Comparison of ENCODE assay signal across 8 cellular contexts in genomic region chr12:6825398-6826124, GRCh38. TPM values are rescaled to one million over a fixed set of nuclear protein-coding genes. Genes with fewer than 3 reads are reported as not detected.
DNase-seq lines count a peak whose midpoint lies in the region; ATAC-seq and TF ChIP-seq lines count a peak whose summit lies in the region.

No MANE protein-coding gene starts in this region.

- H3K79me2 ChIP-seq in DND-41 (ENCODE audit: insufficient read depth, low read length) = no peaks in the 10 kb centered on the region
- peaks cover 24% of the 10 kb centered on the region for H3K79me2 ChIP-seq in fibroblast of lung (ENCODE audit: control insufficient read depth, insufficient read depth, low read length)

- no peak overlapping the region for H2BK20ac ChIP-seq in IMR-90 (ENCODE audit: low read depth, low read length)

- no peaks in the 10 kb centered on the region for H3K36me3 Mint-ChIP-seq in natural killer cell
- H3K36me3 Mint-ChIP-seq in stimulated activated effector memory CD8-positive, alpha-beta T cell treated with anti-CD3 and anti-CD28 coated beads, Interleukin-12 subunit alpha, Interleukin-12 subunit beta, amount 100 ng/mL, for 72 hours = peaks cover 9% of the 10 kb centered on the region

- POLR2A ChIA-PET in IMR-90 (lab: Charles Lee; ENCODE audit: unreplicated experiment) = no interaction called here

- peaks cover 55 to 73% of the 10 kb centered on the region in 2 donors for H3K27me3 Mint-ChIP-seq in natural killer cell (ENCODE audit: low read depth in 2 of 2)

- no peaks in the 10 kb centered on the region for H3K9me3 ChIP-seq in DND-41 (ENCODE audit: insufficient read depth, low read length, severe bottlenecking)
- no peaks in the 10 kb centered on the region for H3K9me3 ChIP-seq in IMR-90 (ENCODE audit: control insufficient read depth, insufficient read depth, low read length)
- H3K9me3 ChIP-seq in fibroblast of lung (ENCODE audit: control insufficient read depth, insufficient read depth, low read depth, low read length) = no peaks in the 10 kb centered on the region

- H3K4me2 ChIP-seq in DND-41 (ENCODE audit: insufficient read depth, low read length) = no peak overlapping the region
- H3K4me2 ChIP-seq in IMR-90 (ENCODE audit: low read depth, low read length) = peak overlapping the region; percentile 73
- H3K4me2 ChIP-seq in fibroblast of lung (ENCODE audit: extremely low read depth, insufficient read depth, low read length) = peak overlapping the region; percentile 39

- H3K23ac ChIP-seq in IMR-90 (ENCODE audit: low read depth, low read length) = peak overlapping the region; percentile 19

- WGBS in IMR-90 (ENCODE audit: extremely low coverage in 2 of 2, insufficient read length in 1 of 2), 2 experiments = 18% methylated on average over 2 of the region's 19 CpGs; no CpG with 5 or more reads in 1 of the 2 experiments

- no peak overlapping the region for H3K18ac ChIP-seq in IMR-90 (ENCODE audit: low read depth, low read length)

- no peaks in the 10 kb centered on the region for H3K9me3 Mint-ChIP-seq in natural killer cell
- no peaks in the 10 kb centered on the region for H3K9me3 Mint-ChIP-seq in stimulated activated effector memory CD8-positive, alpha-beta T cell treated with anti-CD3 and anti-CD28 coated beads, Interleukin-12 subunit alpha, Interleukin-12 subunit beta, amount 100 ng/mL, for 72 hours

- peak overlapping the region; percentile 68 for H3K4ac ChIP-seq in IMR-90 (ENCODE audit: low read depth, low read length)

- peaks cover 20 to 39% of the 10 kb centered on the region in 2 donors for H3K4me1 Mint-ChIP-seq in natural killer cell
- peaks cover 60% of the 10 kb centered on the region for H3K4me1 Mint-ChIP-seq in stimulated activated effector memory CD8-positive, alpha-beta T cell treated with anti-CD3 and anti-CD28 coated beads, Interleukin-12 subunit alpha, Interleukin-12 subunit beta, amount 100 ng/mL, for 72 hours

- no peak overlapping the region for H2BK15ac ChIP-seq in IMR-90 (ENCODE audit: low read depth, low read length)

- peaks cover 11 to 52% of the 10 kb centered on the region in 2 experiments; a peak in 3 of 4 replicates for H3K79me1 ChIP-seq in IMR-90 (ENCODE audit: low read depth in 1 of 2, low read length in 2 of 2)

- in situ Hi-C loops in IMR-90 (cut with MboI; ENCODE audit: low sequenced_read_pairs) = loop anchor here (5.0 to 10.0 kb wide), 2 partner anchors 73 to 211 kb away; partner anchors contain the start of gene MLF2

- 0 out of 2 replicates have a peak overlapping the region, but pooled peaks have one; percentile 4 for H2BK120ac ChIP-seq in IMR-90 (ENCODE audit: low read depth, low read length)

- no peaks in the 10 kb centered on the region for H3K36me3 ChIP-seq in DND-41 (ENCODE audit: insufficient read depth, low read length)
- peaks cover 3% of the 10 kb centered on the region for H3K36me3 ChIP-seq in IMR-90 (ENCODE audit: control insufficient read depth, insufficient read depth, low read length)
- peaks cover 10% of the 10 kb centered on the region for H3K36me3 ChIP-seq in fibroblast of lung (ENCODE audit: control insufficient read depth, insufficient read depth, low read length)

- intact Hi-C loops in IMR-90 (cut with micrococcal nuclease) = loop anchor here (1.0 to 5.0 kb wide), 6 partner anchors 47 to 209 kb away; partner anchors contain the start of genes MLF2 and ZNF384
- intact Hi-C loops in natural killer cell (cut with micrococcal nuclease) = loop anchor here (5.0 kb wide), 1 partner anchor 73 kb away; the partner anchor contains the start of gene MLF2

- H4K8ac ChIP-seq in IMR-90 (ENCODE audit: low read depth in 2 of 2, low read length in 2 of 2) = peak overlapping the region in 1 of 2 experiments; percentile 78; a peak in 1 of 4 replicates

- peaks cover 31% of the 10 kb centered on the region for H3K4me1 ChIP-seq in DND-41 (ENCODE audit: insufficient read depth, low read length)
- peaks cover 25% of the 10 kb centered on the region for H3K4me1 ChIP-seq in IMR-90 (ENCODE audit: control insufficient read depth, insufficient read depth, low read length)
- peaks cover 26% of the 10 kb centered on the region for H3K4me1 ChIP-seq in fibroblast of lung (ENCODE audit: control insufficient read depth, extremely low read depth, insufficient read depth, low read length)

- peak overlapping the region; percentile 38; the same call in 1 of the 2 replicates for H4K91ac ChIP-seq in IMR-90 (ENCODE audit: insufficient read depth, low read depth, low read length)

- peak; percentile 70 for ATAC-seq in DND-41 (ENCODE audit: insufficient read depth, low read depth)
- peak; percentile 47 for ATAC-seq in IMR-90 (ENCODE audit: low read depth)
- peak; percentile 57 to 72 (median 67) for ATAC-seq in natural killer cell
- peak; percentile 76 for ATAC-seq in stimulated activated effector memory CD8-positive, alpha-beta T cell treated with anti-CD3 and anti-CD28 coated beads, Interleukin-12 subunit alpha, Interleukin-12 subunit beta, amount 100 ng/mL, for 72 hours
- ATAC-seq in GM19452 (IDR thresholded peaks at IDR 0.05; ENCODE audit: unreplicated experiment) = no peak

- peak overlapping the region; percentile 31 for H3K4me3 Mint-ChIP-seq in natural killer cell
- H3K4me3 Mint-ChIP-seq in stimulated activated effector memory CD8-positive, alpha-beta T cell treated with anti-CD3 and anti-CD28 coated beads, Interleukin-12 subunit alpha, Interleukin-12 subunit beta, amount 100 ng/mL, for 72 hours = peak overlapping the region; percentile 19

- H3K9me1 ChIP-seq in IMR-90 (ENCODE audit: insufficient read depth, low read length) = peaks cover 6% of the 10 kb centered on the region

- TF ChIP-seq POLR2A in IMR-90 (IDR thresholded peaks at IDR 0.05; ENCODE audit: low read depth, low read length) = no peak

- H3K9ac ChIP-seq in DND-41 (ENCODE audit: low read depth, low read length) = no peak overlapping the region
- no peak overlapping the region for H3K9ac ChIP-seq in IMR-90 (ENCODE audit: low read depth, low read length)
- no peak overlapping the region for H3K9ac ChIP-seq in fibroblast of lung (ENCODE audit: insufficient read depth, low read length)

- H3K27me3 ChIP-seq in DND-41 (ENCODE audit: insufficient read depth, low read length, poor library complexity) = peaks cover 87% of the 10 kb centered on the region
- H3K27me3 ChIP-seq in IMR-90 (ENCODE audit: control insufficient read depth, insufficient read depth, low read length) = peaks cover 2% of the 10 kb centered on the region; the same call in 1 of the 2 replicates
- H3K27me3 ChIP-seq in fibroblast of lung (ENCODE audit: control insufficient read depth, insufficient read depth, low read length) = peaks cover 2% of the 10 kb centered on the region

- H2AK5ac ChIP-seq in IMR-90 (ENCODE audit: low read depth, low read length) = peak overlapping the region; percentile 69

- dilution Hi-C loops in IMR-90 (cut with HindIII; ENCODE audit: low sequenced_read_pairs, unreplicated experiment) = no loop called here

- CTCF ChIA-PET in IMR-90 (lab: Yijun Ruan, JAX) = interaction anchor here (1.0 kb wide), 1 partner anchor 59 kb away, joined by 4 read pairs; the partner anchor contains the start of gene PTMS

- H3K27ac Mint-ChIP-seq in natural killer cell = no peak overlapping the region
- no peak overlapping the region for H3K27ac Mint-ChIP-seq in stimulated activated effector memory CD8-positive, alpha-beta T cell treated with anti-CD3 and anti-CD28 coated beads, Interleukin-12 subunit alpha, Interleukin-12 subunit beta, amount 100 ng/mL, for 72 hours

- peak overlapping the region; percentile 94 for H2AK9ac ChIP-seq in IMR-90 (replicated peaks; ENCODE audit: low read depth, low read length, poor library complexity)

- peak overlapping the region; percentile 67 for H3K14ac ChIP-seq in IMR-90 (replicated peaks; ENCODE audit: low read depth, low read length)

- H3K4me3 ChIP-seq in DND-41 (ENCODE audit: low read depth in 1 of 2, low read length in 2 of 2) (no peak overlapping the region), IMR-90 (ENCODE audit: insufficient read depth, low read depth, low read length) (peak overlapping the region; percentile 18; the same call in 1 of the 2 replicates), fibroblast of lung (replicated peaks in 1 of 4; ENCODE audit: control extremely low read depth in 1 of 4, insufficient read depth in 1 of 4, low read depth in 3 of 4, low read length in 4 of 4) (peak overlapping the region in 2 of 4 experiments; percentile 38 to 48)

- TF ChIP-seq CTCF in DND-41 (IDR thresholded peaks at IDR 0.05; ENCODE audit: borderline replicate concordance, extremely low read depth, low read length, poor library complexity, severe bottlenecking) (peak; percentile 92), IMR-90 (conservative IDR thresholded peaks at IDR 0.05; ENCODE audit: low read depth, low read length) (peak; percentile 97), fibroblast of lung (conservative IDR thresholded peaks at IDR 0.05 in 1 of 2, IDR thresholded peaks at IDR 0.05 in 1 of 2; ENCODE audit: low read depth in 1 of 2, low read length in 2 of 2) (peak; percentile 91 to 96), natural killer cell (IDR thresholded peaks at IDR 0.05) (peak; percentile 64)

- H2BK5ac ChIP-seq in IMR-90 (ENCODE audit: low read depth, low read length, poor library complexity, severe bottlenecking) = no peak overlapping the region

- BruUV-seq in IMR-90 (replicated peaks; lab: Mats Ljungman, UMichigan) = no TSS peak

- no peak overlapping the region; the same call in 1 of the 2 replicates for H4K5ac ChIP-seq in IMR-90 (ENCODE audit: low read depth, low read length)

- peaks cover 17% of the 10 kb centered on the region for H4K20me1 ChIP-seq in DND-41 (ENCODE audit: insufficient read depth, low read length)
- peaks cover 9% of the 10 kb centered on the region; the same call in 1 of the 2 replicates for H4K20me1 ChIP-seq in IMR-90 (ENCODE audit: insufficient read depth, low read length)
- H4K20me1 ChIP-seq in fibroblast of lung (ENCODE audit: control insufficient read depth, extremely low read depth, insufficient read depth, low read length) = no peaks in the 10 kb centered on the region

- H3K27ac ChIP-seq in DND-41 (ENCODE audit: low read length) = no peak overlapping the region
- H3K27ac ChIP-seq in IMR-90 (ENCODE audit: insufficient read depth, low read length) = no peak overlapping the region
- peak overlapping the region; percentile 2 for H3K27ac ChIP-seq in fibroblast of lung (ENCODE audit: insufficient read depth, low read length)

- peak; percentile 96 for TF ChIP-seq RAD21 in IMR-90 (IDR thresholded peaks at IDR 0.05; ENCODE audit: low read length)

- DNase-seq in DND-41 (peak; percentile 70), IMR-90 (peak; percentile 84), OCI-M1 (lab: John Stamatoyannopoulos, UW) (peak; percentile 92), fibroblast of lung (ENCODE audit: low read depth in 2 of 2) (peak; percentile 74 to 85), natural killer cell (peak; percentile 60)
- peak; percentile 92 for DNase-seq in activated T-cell treated with anti-CD3 and anti-CD28 coated beads, Interleukin-2, amount 50 U/mL, for 48 hours
- peak; percentile 84 to 94 for DNase-seq in stimulated activated effector memory CD8-positive, alpha-beta T cell treated with anti-CD3 and anti-CD28 coated beads, Interleukin-12 subunit alpha, Interleukin-12 subunit beta, amount 100 ng/mL, for 72 hours (ENCODE audit: low spot score in 2 of 2)

- no peak overlapping the region for H3K56ac ChIP-seq in IMR-90 (ENCODE audit: extremely low read depth, insufficient read depth, low read length)

- H2AFZ ChIP-seq in DND-41 (ENCODE audit: low read depth, low read length) (no peak overlapping the region), IMR-90 (replicated peaks; ENCODE audit: low read length, poor library complexity) (peak overlapping the region; percentile 89), fibroblast of lung (ENCODE audit: low read length) (peak overlapping the region; percentile 17)

RNA-seq across cellular contexts. Expression of gene P3H3, which starts 2.6 kb away (rescaled TPM):
- 25.8 and 27.8 TPM in 2 replicates for total RNA-seq in IMR-90 (2012; rRNA removed)
- 83.9 and 90.5 TPM in 2 replicates for polyA plus RNA-seq in IMR-90 (2012; rRNA removed)
- polyA plus RNA-seq in IMR-90 (2012; cell fraction: cytosol; rRNA removed) = 129 and 303 TPM in 2 replicates
- 113 and 257 TPM in 2 replicates for polyA plus RNA-seq in IMR-90 (2012; cell fraction: nucleus; rRNA removed; ENCODE audit: low replicate concordance)
- total RNA-seq in fibroblast of lung = 72.4 and 96.3 TPM in 2 replicates
- 39.8 and 44.0 TPM in 2 replicates for polyA plus RNA-seq in fibroblast of lung
- 103 and 104 TPM in 2 replicates for polyA plus RNA-seq in fibroblast of lung (2012)
- 54.0 and 58.8 TPM in 2 replicates for polyA minus RNA-seq in fibroblast of lung (ENCODE audit: low replicate concordance)
- total RNA-seq in natural killer cell = 1 to 10 TPM in 1 of 3 donors, under 1 TPM in 1, not detected in 1; 0.72 to 1.8 TPM

RNA-seq across cellular contexts. Expression of gene GPR162, which starts 3.9 kb away (rescaled TPM):
- 1.7 and 2.9 TPM in 2 replicates for total RNA-seq in IMR-90 (2012; rRNA removed)
- polyA plus RNA-seq in IMR-90 (2012; rRNA removed) = 6.0 and 7.8 TPM in 2 replicates
- polyA plus RNA-seq in IMR-90 (2012; cell fraction: cytosol; rRNA removed) = 3.7 and 7.0 TPM in 2 replicates
- polyA plus RNA-seq in IMR-90 (2012; cell fraction: nucleus; rRNA removed; ENCODE audit: low replicate concordance) = 19.9 and 32.8 TPM in 2 replicates
- total RNA-seq in fibroblast of lung = 11.1 and 11.8 TPM in 2 replicates
- 3.3 and 5.6 TPM in 2 replicates for polyA plus RNA-seq in fibroblast of lung
- polyA plus RNA-seq in fibroblast of lung (2012) = 8.5 and 14.1 TPM in 2 replicates
- polyA minus RNA-seq in fibroblast of lung (ENCODE audit: low replicate concordance) = 10.3 and 26.0 TPM in 2 replicates
- total RNA-seq in natural killer cell = 1 to 10 TPM in 1 of 3 donors, under 1 TPM in 2; 0.39 to 2.1 (median 0.68) TPM

RNA-seq across cellular contexts. Expression of gene GNB3, which starts 15.2 kb away (rescaled TPM):
- total RNA-seq in IMR-90 (2012; rRNA removed) = 0.56 and 0.72 TPM in 2 replicates
- polyA plus RNA-seq in IMR-90 (2012; rRNA removed) = 20.5 and 20.7 TPM in 2 replicates
- polyA plus RNA-seq in IMR-90 (2012; cell fraction: cytosol; rRNA removed) = 6.0 and 6.9 TPM in 2 replicates
- 166 and 303 TPM in 2 replicates for polyA plus RNA-seq in IMR-90 (2012; cell fraction: nucleus; rRNA removed; ENCODE audit: low replicate concordance)
- total RNA-seq in fibroblast of lung = 1.3 and 1.7 TPM in 2 replicates
- 2.7 and 3.7 TPM in 2 replicates for polyA plus RNA-seq in fibroblast of lung
- 2.7 and 3.8 TPM in 2 replicates for polyA plus RNA-seq in fibroblast of lung (2012)
- polyA minus RNA-seq in fibroblast of lung (ENCODE audit: low replicate concordance) = 0.63 and 3.9 TPM in 2 replicates
- total RNA-seq in natural killer cell = not detected

RNA-seq across cellular contexts. Expression of gene CDCA3, which starts 25.5 kb away (rescaled TPM):
- 23.5 and 30.3 TPM in 2 replicates for total RNA-seq in IMR-90 (2012; rRNA removed)
- polyA plus RNA-seq in IMR-90 (2012; rRNA removed) = 61.0 and 67.5 TPM in 2 replicates
- polyA plus RNA-seq in IMR-90 (2012; cell fraction: cytosol; rRNA removed) = 15.5 and 31.8 TPM in 2 replicates
- 41.3 and 52.2 TPM in 2 replicates for polyA plus RNA-seq in IMR-90 (2012; cell fraction: nucleus; rRNA removed; ENCODE audit: low replicate concordance)
- 1.5 and 9.1 TPM in 2 replicates for total RNA-seq in fibroblast of lung
- polyA plus RNA-seq in fibroblast of lung = 9.4 and 56.9 TPM in 2 replicates
- polyA plus RNA-seq in fibroblast of lung (2012) = 9.4 and 53.2 TPM in 2 replicates
- polyA minus RNA-seq in fibroblast of lung (ENCODE audit: low replicate concordance) = 11.3 and 34.7 TPM in 2 replicates
- 1 to 10 TPM; 1.4 to 3.3 (median 1.4) TPM for total RNA-seq in natural killer cell

RNA-seq across cellular contexts. Expression of gene USP5, which starts 26.4 kb away (rescaled TPM):
- total RNA-seq in IMR-90 (2012; rRNA removed) (119 and 125 TPM in 2 replicates), fibroblast of lung (53.4 and 69.9 TPM in 2 replicates), natural killer cell (10 to 100 TPM; 48.3 to 67.2 (median 57.2) TPM)
- polyA plus RNA-seq in IMR-90 (2012; rRNA removed) (67.7 and 69.7 TPM in 2 replicates), fibroblast of lung (42.2 and 66.3 TPM in 2 replicates)
- 55.4 and 73.2 TPM in 2 replicates for polyA plus RNA-seq in IMR-90 (2012; cell fraction: cytosol; rRNA removed)
- 85.6 and 170 TPM in 2 replicates for polyA plus RNA-seq in IMR-90 (2012; cell fraction: nucleus; rRNA removed; ENCODE audit: low replicate concordance)
- polyA plus RNA-seq in fibroblast of lung (2012) = 58.3 and 91.9 TPM in 2 replicates
- polyA minus RNA-seq in fibroblast of lung (ENCODE audit: low replicate concordance) = 168 and 268 TPM in 2 replicates
